ENCODE assay signal across 17 cellular contexts in genomic region chr7:158956805-158957506, GRCh38.
DNase-seq lines count a peak whose midpoint lies in the region; ATAC-seq and TF ChIP-seq lines count a peak whose summit lies in the region.
"Had no signal": no experiment of that assay in that cellular context is flagged by ENCODE, and none has a peak within 500 bp of the region (broad histone marks: within the 10 kb centered on the region; RNA-seq: fewer than 3 reads in every experiment).

No MANE protein-coding gene starts in this region.

- no peaks in the 10 kb centered on the region for H3K36me3 ChIP-seq in CD4-positive, alpha-beta memory T cell (ENCODE audit: insufficient read depth, low read length)
- H3K36me3 ChIP-seq in OCI-LY7 (ENCODE audit: insufficient read depth, low read length) (no peaks in the 10 kb centered on the region), osteoblast (ENCODE audit: insufficient read depth, low read length) (no peaks in the 10 kb centered on the region)
- H3K36me3 ChIP-seq: gastrocnemius medialis, HAP-1, neutrophil had no signal

- no peak overlapping the region for H3K27ac Mint-ChIP-seq in CD4-positive, alpha-beta memory T cell
- no peak overlapping the region for H3K27ac Mint-ChIP-seq in effector memory CD8-positive, alpha-beta T cell
- no peak overlapping the region for H3K27ac Mint-ChIP-seq in activated CD8-positive, alpha-beta T cell treated with anti-CD3 and anti-CD28 coated beads for 36 hours
- H3K27ac Mint-ChIP-seq: memory B cell had no signal

- H4K20me1 ChIP-seq in OCI-LY7 (ENCODE audit: insufficient read depth, low read length) (no peaks in the 10 kb centered on the region), osteoblast (ENCODE audit: insufficient read depth, low read length) (no peaks in the 10 kb centered on the region)

- H3K4me2 ChIP-seq in OCI-LY7 (ENCODE audit: low read length) (peak overlapping the region; percentile 52; the same call in 1 of the 2 replicates), osteoblast (ENCODE audit: insufficient read depth, low read length) (no peak overlapping the region)

- intact Hi-C loops in CD4-positive, alpha-beta memory T cell (cut with micrococcal nuclease) = no loop called here
- intact Hi-C loops in OCI-LY7 (cut with micrococcal nuclease; ENCODE audit: unreplicated experiment) = no loop called here
- intact Hi-C loops in activated CD8-positive, alpha-beta T cell treated with anti-CD3 and anti-CD28 coated beads for 36 hours (cut with micrococcal nuclease) = no loop called here

- peak overlapping the region in 6 of 8 donors; percentile 82 to 89 (median 86) for H3K4me3 Mint-ChIP-seq in CD4-positive, alpha-beta memory T cell
- peak overlapping the region; percentile 84 to 85 for H3K4me3 Mint-ChIP-seq in effector memory CD8-positive, alpha-beta T cell
- no peak overlapping the region for H3K4me3 Mint-ChIP-seq in activated CD8-positive, alpha-beta T cell treated with anti-CD3 and anti-CD28 coated beads for 36 hours

- H3K4me1 Mint-ChIP-seq in CD4-positive, alpha-beta memory T cell = peaks cover 6 to 13% (median 11%) of the 10 kb centered on the region in 4 donors
- peaks cover 15 to 18% of the 10 kb centered on the region in 2 donors for H3K4me1 Mint-ChIP-seq in effector memory CD8-positive, alpha-beta T cell (ENCODE audit: low read depth in 2 of 2)
- H3K4me1 Mint-ChIP-seq in activated CD8-positive, alpha-beta T cell treated with anti-CD3 and anti-CD28 coated beads for 36 hours (ENCODE audit: low read depth) = peaks cover 11% of the 10 kb centered on the region

- no TSS peak for BruUV-seq in OCI-LY7 (replicated peaks; lab: Mats Ljungman, UMichigan)

- no peak overlapping the region for H2AFZ ChIP-seq in OCI-LY7 (ENCODE audit: low read length)
- H2AFZ ChIP-seq in osteoblast (ENCODE audit: low read length) = no peak overlapping the region

- ATAC-seq in effector memory CD8-positive, alpha-beta T cell (replicated peaks) = no peak
- no peak for ATAC-seq in activated CD8-positive, alpha-beta T cell treated with anti-CD3 and anti-CD28 coated beads for 36 hours
- ATAC-seq: gastrocnemius medialis had no signal

- H3K9me2 ChIP-seq in OCI-LY7 (ENCODE audit: insufficient read depth, low read length) = no peaks in the 10 kb centered on the region

- H3K27me3 Mint-ChIP-seq in CD4-positive, alpha-beta memory T cell = no peaks in the 10 kb centered on the region
- peaks cover 14 to 18% of the 10 kb centered on the region in 2 donors for H3K27me3 Mint-ChIP-seq in effector memory CD8-positive, alpha-beta T cell
- H3K27me3 Mint-ChIP-seq in activated CD8-positive, alpha-beta T cell treated with anti-CD3 and anti-CD28 coated beads for 36 hours = peaks cover 6% of the 10 kb centered on the region

- POLR2A ChIA-PET in CD4-positive, alpha-beta memory T cell (lab: Charles Lee; ENCODE audit: partially characterized antibody) = no interaction called here
- POLR2A ChIA-PET in OCI-LY7 (lab: Charles Lee) = no interaction called here
- POLR2A ChIA-PET in activated CD8-positive, alpha-beta T cell treated with anti-CD3 and anti-CD28 coated beads for 36 hours (lab: Charles Lee) = no interaction called here

- no peak for TF ChIP-seq CTCF in OCI-LY7 (conservative IDR thresholded peaks at IDR 0.05; ENCODE audit: low read length)
- TF ChIP-seq CTCF in osteoblast (IDR thresholded peaks at IDR 0.05; ENCODE audit: extremely low read depth, low read depth, low read length) = no peak
- no peak for TF ChIP-seq CTCF in activated CD8-positive, alpha-beta T cell treated with anti-CD3 and anti-CD28 coated beads for 36 hours (IDR thresholded peaks at IDR 0.05)

- CTCF ChIA-PET in CD4-positive, alpha-beta memory T cell (lab: Charles Lee; ENCODE audit: partially characterized antibody) = interaction anchor here (2.7 kb wide), 1 partner anchor 20 kb away, joined by 13 read pairs; no protein-coding TSS in a partner anchor
- CTCF ChIA-PET in OCI-LY7 (lab: Charles Lee; ENCODE audit: unreplicated experiment) = interaction anchor here (0.9 kb wide), 1 partner anchor 20 kb away, joined by 3 read pairs; no protein-coding TSS in a partner anchor
- CTCF ChIA-PET in activated CD8-positive, alpha-beta T cell treated with anti-CD3 and anti-CD28 coated beads for 36 hours (lab: Charles Lee) = interaction anchor here (1.5 kb wide), 1 partner anchor 20 kb away, joined by 7 read pairs; no protein-coding TSS in a partner anchor

- no peak for DNase-seq in CD4-positive, alpha-beta memory T cell
- no peak for DNase-seq in OCI-LY7 (ENCODE audit: low spot score)
- DNase-seq in effector memory CD8-positive, alpha-beta T cell = no peak
- peak; percentile 86 for DNase-seq in osteoblast (ENCODE audit: insufficient read length, low spot score, missing footprints)
- no peak for DNase-seq in AG08395 (ENCODE audit: low spot score)
- no peak for DNase-seq in activated CD8-positive, alpha-beta T cell treated with anti-CD3 and anti-CD28 coated beads for 36 hours
- DNase-seq in NCI-H510A treated with DMSO at 0.1 percent for 48 hours (lab: John Stamatoyannopoulos, UW) = no peak
- no peak for DNase-seq in HuH-7.5 (ENCODE audit: low spot score)
- DNase-seq: activated gamma-delta T cell; effector CD4-positive, alpha-beta T cell; gastrocnemius medialis; KG1; NCI-H2029 treated with DMSO at 0.1 percent for 48 hours; SW 1271 had no signal

- H3K27ac ChIP-seq in CD4-positive, alpha-beta memory T cell (ENCODE audit: low read depth, low read length) = no peak overlapping the region
- H3K27ac ChIP-seq in OCI-LY7 (ENCODE audit: low read depth, low read length, poor library complexity, severe bottlenecking) = no peak overlapping the region
- H3K27ac ChIP-seq in osteoblast (ENCODE audit: low read depth, low read length) = no peak overlapping the region
- H3K27ac ChIP-seq: gastrocnemius medialis, neutrophil had no signal

- peaks cover 0 to 1% of the 10 kb centered on the region in 2 donors for H3K36me3 Mint-ChIP-seq in CD4-positive, alpha-beta memory T cell
- no peaks in the 10 kb centered on the region for H3K36me3 Mint-ChIP-seq in effector memory CD8-positive, alpha-beta T cell (ENCODE audit: insufficient read depth)
- no peaks in the 10 kb centered on the region for H3K36me3 Mint-ChIP-seq in activated CD8-positive, alpha-beta T cell treated with anti-CD3 and anti-CD28 coated beads for 36 hours (ENCODE audit: low read depth)
- H3K36me3 Mint-ChIP-seq: memory B cell had no signal

- no peaks in the 10 kb centered on the region for H3K27me3 ChIP-seq in CD4-positive, alpha-beta memory T cell (ENCODE audit: insufficient read depth, low read length)
- H3K27me3 ChIP-seq in osteoblast (ENCODE audit: insufficient read depth, low read length) = peaks cover 32% of the 10 kb centered on the region

- no peak overlapping the region for H3K4me3 ChIP-seq in CD4-positive, alpha-beta memory T cell (ENCODE audit: low read length in 2 of 2)
- H3K4me3 ChIP-seq in OCI-LY7 (ENCODE audit: low read depth, low read length, poor library complexity, severe bottlenecking) (no peak overlapping the region), osteoblast (ENCODE audit: insufficient read depth, low read length) (no peak overlapping the region)
- H3K4me3 ChIP-seq: gastrocnemius medialis had no signal

- peaks cover 0 to 8% (median under 1%) of the 10 kb centered on the region in 8 donors for H3K9me3 Mint-ChIP-seq in CD4-positive, alpha-beta memory T cell
- H3K9me3 Mint-ChIP-seq in effector memory CD8-positive, alpha-beta T cell = no peaks in the 10 kb centered on the region
- peaks cover 2% of the 10 kb centered on the region for H3K9me3 Mint-ChIP-seq in activated CD8-positive, alpha-beta T cell treated with anti-CD3 and anti-CD28 coated beads for 36 hours

- no peaks in the 10 kb centered on the region for H3K9me3 ChIP-seq in CD4-positive, alpha-beta memory T cell (ENCODE audit: control insufficient read depth in 1 of 2, low read length in 2 of 2)
- H3K9me3 ChIP-seq in OCI-LY7 (ENCODE audit: low read length) (no peaks in the 10 kb centered on the region), osteoblast (ENCODE audit: low read depth, low read length) (no peaks in the 10 kb centered on the region)
- H3K9me3 ChIP-seq: gastrocnemius medialis, HAP-1 had no signal

- H3K79me2 ChIP-seq in OCI-LY7 (ENCODE audit: insufficient read depth, low read depth, low read length) (no peaks in the 10 kb centered on the region), osteoblast (ENCODE audit: insufficient read depth, low read length) (no peaks in the 10 kb centered on the region)

- peaks cover 17% of the 10 kb centered on the region for H3K4me1 ChIP-seq in CD4-positive, alpha-beta memory T cell (ENCODE audit: insufficient read depth, low read length)
- H3K4me1 ChIP-seq in OCI-LY7 (ENCODE audit: insufficient read depth, low read length, poor library complexity, severe bottlenecking) (no peaks in the 10 kb centered on the region), osteoblast (ENCODE audit: insufficient read depth, low read length) (no peaks in the 10 kb centered on the region)
- H3K4me1 ChIP-seq: gastrocnemius medialis, HAP-1 had no signal
